Comparison of ENCODE assay signal across 1 cellular context in genomic region chr2:216584112-216584511, GRCh38.
TF ChIP-seq lines count a peak whose summit lies in the region.

No MANE protein-coding gene starts in this region.

TF ChIP-seq in HepG2, 621 proteins besides CTCF, POLR2A, EP300 and RAD21 (continued from another document):
- TF ChIP-seq ZNF18 (CRISPR knock-in tag; IDR thresholded peaks at IDR 0.05; ENCODE audit: insufficient replicate concordance) (no peak), ZNF367 (CRISPR knock-in tag; IDR thresholded peaks at IDR 0.05; ENCODE audit: borderline replicate concordance) (no peak), ZNF362 (CRISPR knock-in tag; IDR thresholded peaks at IDR 0.05; ENCODE audit: borderline replicate concordance) (peak; percentile 45; the same call in 1 of the 2 replicates), MAX (IDR thresholded peaks at IDR 0.05) (0 out of 2 replicates have a peak, but pooled peaks have one; percentile 21), ZNF713 (CRISPR knock-in tag; IDR thresholded peaks at IDR 0.05) (no peak)
